ENCODE assay signal across 8 cellular contexts in the genomic region with DNA sequence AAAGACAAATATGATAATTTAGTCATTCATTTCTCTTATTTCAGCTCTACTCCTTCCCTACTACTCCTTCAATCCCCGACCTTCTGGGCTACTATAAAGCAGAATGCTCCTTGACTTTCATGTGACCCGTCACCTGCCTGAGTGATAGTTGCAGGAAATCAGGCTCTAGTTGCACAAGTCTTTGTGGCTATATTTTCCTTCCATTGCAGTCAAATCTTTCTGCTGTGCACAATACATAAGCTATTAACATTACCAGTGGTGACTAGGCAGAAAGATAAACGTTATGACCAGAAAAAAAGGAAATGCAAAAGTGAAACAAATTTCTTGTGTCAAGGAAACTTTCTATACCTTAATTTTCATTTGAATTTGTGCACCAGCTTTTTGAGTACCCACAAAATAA. TPM values are rescaled to one million over a fixed set of nuclear protein-coding genes. Genes with fewer than 3 reads are reported as not detected.
DNase-seq lines count a peak whose midpoint lies in the region; ATAC-seq, FAIRE-seq and TF ChIP-seq lines count a peak whose summit lies in the region.

No MANE protein-coding gene starts in this region.

- no peaks in the 10 kb centered on the region for H3K27me3 ChIP-seq in endothelial cell of umbilical vein (ENCODE audit: control insufficient read depth in 2 of 2, insufficient read depth in 2 of 2, low read length in 2 of 2)

- ATAC-seq in GM21390 (IDR thresholded peaks at IDR 0.05; ENCODE audit: unreplicated experiment) (peak; percentile 31), HG03571 (IDR thresholded peaks at IDR 0.05; ENCODE audit: unreplicated experiment) (peak; percentile 67), left ventricle myocardium superior (no peak)

- TF ChIP-seq POLR2A in endothelial cell of umbilical vein (IDR thresholded peaks at IDR 0.05; ENCODE audit: low read depth, low read length) (no peak), lower leg skin (IDR thresholded peaks at IDR 0.05) (no peak)

- POLR2A ChIA-PET in endothelial cell of umbilical vein (lab: Charles Lee) = no interaction called here

- H3K4me2 ChIP-seq in endothelial cell of umbilical vein (ENCODE audit: insufficient read depth, low read length) = no peak overlapping the region

- H3K9me1 ChIP-seq in endothelial cell of umbilical vein (replicated peaks; ENCODE audit: control insufficient read depth, extremely low read depth, insufficient read depth, low read length) = no peaks in the 10 kb centered on the region

- no TSS peak for BruUV-seq in endothelial cell of umbilical vein (replicated peaks; lab: Mats Ljungman, UMichigan)

- dilution Hi-C loops in endothelial cell of umbilical vein (cut with MboI; ENCODE audit: extremely low pct_ligation_motif_present, low sequenced_read_pairs) = no loop called here

- no peaks in the 10 kb centered on the region for H3K79me2 ChIP-seq in endothelial cell of umbilical vein (ENCODE audit: control insufficient read depth, insufficient read depth, low read length)

- no peak for FAIRE-seq in endothelial cell of umbilical vein (lab: Jason Lieb, UNC)

- H3K4me1 ChIP-seq in endothelial cell of umbilical vein (ENCODE audit: control insufficient read depth, extremely low read depth, insufficient read depth, low read length) = peaks cover 12% of the 10 kb centered on the region

- H3K4me3 ChIP-seq in endothelial cell of umbilical vein (replicated peaks in 1 of 3; ENCODE audit: insufficient read depth in 1 of 3, low read depth in 1 of 3, low read length in 3 of 3) = no peak overlapping the region
- no peak overlapping the region for H3K4me3 ChIP-seq in lower leg skin (ENCODE audit: low read depth, poor library complexity, severe bottlenecking)

- no peaks in the 10 kb centered on the region for H3K36me3 ChIP-seq in endothelial cell of umbilical vein (ENCODE audit: control insufficient read depth in 2 of 2, extremely low read depth in 1 of 2, insufficient read depth in 2 of 2, low read length in 2 of 2)

- WGBS in lower leg skin, 2 donors = 69 to 71% methylated on average over 3 of the region's 3 CpGs

- CTCF ChIA-PET in endothelial cell of umbilical vein (lab: Charles Lee) = interaction anchor here (0.5 to 1.6 kb wide), 6 partner anchors 8 to 351 kb away, joined by 3 to 6 read pairs (median 4); no protein-coding TSS in a partner anchor

- DNase-seq in DMS53 (lab: John Stamatoyannopoulos, UW) (peak; percentile 65), endothelial cell of umbilical vein (ENCODE audit: low read depth, low spot score) (no peak), lower leg skin (ENCODE audit: low spot score in 2 of 2) (no peak), 8988T (no peak), DMS114 treated with DMSO at 0.1 percent for 48 hours (lab: John Stamatoyannopoulos, UW; ENCODE audit: unreplicated experiment) (no peak), left ventricle myocardium superior (no peak)

- no peak overlapping the region for H3K9ac ChIP-seq in endothelial cell of umbilical vein (replicated peaks; ENCODE audit: extremely low read depth, insufficient read depth, low read length)

- no peak overlapping the region for H3K27ac ChIP-seq in endothelial cell of umbilical vein (ENCODE audit: insufficient read depth, low read depth, low read length)

- intact Hi-C loops in endothelial cell of umbilical vein (cut with micrococcal nuclease) (no loop called here), lower leg skin (cut with DNase I; ENCODE audit: low total_unique reads) (no loop called here), left ventricle myocardium superior (cut with micrococcal nuclease) (no loop called here)

- peak overlapping the region; percentile 35 for H2AFZ ChIP-seq in endothelial cell of umbilical vein (ENCODE audit: low read depth, low read length)

- TF ChIP-seq CTCF in endothelial cell of umbilical vein (IDR thresholded peaks at IDR 0.05; ENCODE audit: extremely low read depth in 1 of 2, insufficient read depth in 1 of 2, low read depth in 1 of 2, low read length in 2 of 2) (no peak), lower leg skin (IDR thresholded peaks at IDR 0.05) (no peak)

- H3K9me3 ChIP-seq in endothelial cell of umbilical vein (replicated peaks; ENCODE audit: control insufficient read depth, insufficient read depth, low read length) = no peaks in the 10 kb centered on the region

- H4K20me1 ChIP-seq in endothelial cell of umbilical vein (replicated peaks; ENCODE audit: control insufficient read depth, extremely low read depth, insufficient read depth, low read length) = no peaks in the 10 kb centered on the region

TF ChIP-seq in endothelial cell of umbilical vein, 7 proteins besides CTCF, POLR2A, EP300 and RAD21:
- no peak for TF ChIP-seq GATA2 (IDR thresholded peaks at IDR 0.05; ENCODE audit: insufficient read depth, insufficient read length, low read depth, low read length)
- no peak for TF ChIP-seq MYC (IDR thresholded peaks at IDR 0.05; ENCODE audit: low read depth, low read length)
- TF ChIP-seq, protein P1, sequence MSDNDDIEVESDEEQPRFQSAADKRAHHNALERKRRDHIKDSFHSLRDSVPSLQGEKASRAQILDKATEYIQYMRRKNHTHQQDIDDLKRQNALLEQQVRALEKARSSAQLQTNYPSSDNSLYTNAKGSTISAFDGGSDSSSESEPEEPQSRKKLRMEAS (IDR thresholded peaks at IDR 0.05; ENCODE audit: insufficient read depth, insufficient read length) = no peak
- TF ChIP-seq FOS (IDR thresholded peaks at IDR 0.05; ENCODE audit: borderline replicate concordance, insufficient read depth, low read length) = no peak

RNA-seq across cellular contexts. Expression of gene SUCNR1, which starts 2.3 kb away (rescaled TPM):
- not detected in 2 replicates for total RNA-seq in endothelial cell of umbilical vein
- not detected in 2 replicates for polyA plus RNA-seq in endothelial cell of umbilical vein
- polyA plus RNA-seq in endothelial cell of umbilical vein (2011; cell fraction: cytosol; rRNA removed) = not detected in 2 replicates
- polyA plus RNA-seq in endothelial cell of umbilical vein (2011; cell fraction: nucleus; rRNA removed) = 0.04 TPM in 1 of 2 replicates, not detected in the other
- polyA plus RNA-seq in endothelial cell of umbilical vein (2012) = not detected in 2 replicates
- polyA minus RNA-seq in endothelial cell of umbilical vein = not detected in 2 replicates
- not detected for polyA minus RNA-seq in endothelial cell of umbilical vein (2011; cell fraction: cytosol; rRNA and poly(A)+ RNA removed)
- polyA minus RNA-seq in endothelial cell of umbilical vein (2011; cell fraction: nucleus; rRNA and poly(A)+ RNA removed) = not detected in 2 replicates
- total RNA-seq in lower leg skin = 1 to 10 TPM in 2 of 4 donors, under 1 TPM in 2; 0.64 to 1.5 (median 0.95) TPM
- 0.12 TPM for total RNA-seq in left ventricle myocardium superior
